24 cellular contexts compared by ENCODE assay signal in genomic region chr12:61367281-61367785, GRCh38.
A peak's percentile ranks its signal among the peaks of the same experiment; 100 is the strongest.
DNase-seq lines count a peak whose midpoint lies in the region; ATAC-seq, FAIRE-seq and TF ChIP-seq lines count a peak whose summit lies in the region.
"Had no signal": no experiment of that assay in that cellular context is flagged by ENCODE, and none has a peak within 500 bp of the region (broad histone marks: within the 10 kb centered on the region; RNA-seq: fewer than 3 reads in every experiment).

No MANE protein-coding gene starts in this region.

- no peak for DNase-seq in HepG2 (ENCODE audit: low spot score)
- DNase-seq in OCI-LY7 (ENCODE audit: low spot score) = peak; percentile 7
- DNase-seq in epithelial cell of proximal tubule (ENCODE audit: low read depth) = no peak
- no peak for DNase-seq in brain microvascular endothelial cell
- no peak for DNase-seq in iPS-NIHi11 (ENCODE audit: low spot score)
- no peak for DNase-seq in activated naive CD8-positive, alpha-beta T cell treated with anti-CD3 and anti-CD28 coated beads, Interleukin-2, amount 50 U/mL, for 24 hours
- DNase-seq: activated B cell treated with CpG ODN at 0.5 μM for 24 hours, EL, heart left ventricle, left colon, MV-4-11, naive B cell, NCI-H1694 treated with DMSO at 0.1 percent for 48 hours, NCI-H526 treated with DMSO at 0.1 percent for 48 hours, occipital lobe, Right ventricle myocardium superior had no signal

- H3K9me3 Mint-ChIP-seq in activated naive CD8-positive, alpha-beta T cell treated with anti-CD3 and anti-CD28 coated beads, Interleukin-2, amount 50 U/mL, for 24 hours = peaks cover 6% of the 10 kb centered on the region
- H3K9me3 Mint-ChIP-seq: naive B cell, type B pancreatic cell had no signal

- H3K4me3 Mint-ChIP-seq in activated naive CD8-positive, alpha-beta T cell treated with anti-CD3 and anti-CD28 coated beads, Interleukin-2, amount 50 U/mL, for 24 hours = no peak overlapping the region
- H3K4me3 Mint-ChIP-seq: activated B cell treated with CpG ODN at 0.5 μM for 24 hours, naive B cell, type B pancreatic cell had no signal

- intact Hi-C loops in HepG2 (cut with micrococcal nuclease; ENCODE audit: unreplicated experiment) (no loop called here), OCI-LY7 (cut with micrococcal nuclease; ENCODE audit: unreplicated experiment) (no loop called here)

- H3K9me2 ChIP-seq in OCI-LY7 (ENCODE audit: insufficient read depth, low read length) = no peaks in the 10 kb centered on the region

- WGBS in liver = 80% methylated on average over 1 of the region's 1 CpG
- WGBS in HepG2 (ENCODE audit: low lambda C conversion rate) = 0% methylated on average over 1 of the region's 1 CpG

- H3K27ac Mint-ChIP-seq in activated naive CD8-positive, alpha-beta T cell treated with anti-CD3 and anti-CD28 coated beads, Interleukin-2, amount 50 U/mL, for 24 hours = no peak overlapping the region
- H3K27ac Mint-ChIP-seq: activated B cell treated with CpG ODN at 0.5 μM for 24 hours; activated naive CD4-positive, alpha-beta T cell treated with anti-CD3 and anti-CD28 coated beads, Interleukin-2, amount 50 U/mL, for 72 hours; naive B cell; type B pancreatic cell had no signal

- TF ChIP-seq CTCF in liver (IDR thresholded peaks at IDR 0.05; ENCODE audit: low read depth, low read length, missing input control) = peak; percentile 3
- TF ChIP-seq CTCF in HepG2 (CRISPR knock-in tag; IDR thresholded peaks at IDR 0.05) = no peak
- TF ChIP-seq CTCF in OCI-LY7 (conservative IDR thresholded peaks at IDR 0.05; ENCODE audit: low read length) = peak; percentile 50
- TF ChIP-seq CTCF in epithelial cell of proximal tubule (conservative IDR thresholded peaks at IDR 0.05; ENCODE audit: low read depth, low read length) = peak; percentile 6
- TF ChIP-seq CTCF in brain microvascular endothelial cell (IDR thresholded peaks at IDR 0.05; ENCODE audit: low read depth, low read length, missing control alignments) = no peak

- H3K27ac ChIP-seq in liver (ENCODE audit: low read depth in 1 of 2, low read length in 2 of 2) (no peak overlapping the region), HepG2 (ENCODE audit: extremely low read length, insufficient read depth, low read length) (no peak overlapping the region), OCI-LY7 (ENCODE audit: low read depth, low read length, poor library complexity, severe bottlenecking) (no peak overlapping the region), brain microvascular endothelial cell (no peak overlapping the region)
- H3K27ac ChIP-seq: ascending aorta, BLaER1, heart left ventricle had no signal

- H2AFZ ChIP-seq in HepG2 (ENCODE audit: low read length) = no peak overlapping the region
- no peak overlapping the region for H2AFZ ChIP-seq in OCI-LY7 (ENCODE audit: low read length)

- BruUV-seq in HepG2 (replicated peaks; lab: Mats Ljungman, UMichigan) (no TSS peak), OCI-LY7 (replicated peaks; lab: Mats Ljungman, UMichigan) (no TSS peak)

- H3K27me3 Mint-ChIP-seq in activated naive CD8-positive, alpha-beta T cell treated with anti-CD3 and anti-CD28 coated beads, Interleukin-2, amount 50 U/mL, for 24 hours = no peaks in the 10 kb centered on the region
- H3K27me3 Mint-ChIP-seq: activated B cell treated with CpG ODN at 0.5 μM for 24 hours, naive B cell, type B pancreatic cell had no signal

- H3K4me3 ChIP-seq in liver (ENCODE audit: low read depth in 1 of 3, low read length in 3 of 3) (no peak overlapping the region), HepG2 (replicated peaks in 1 of 3; ENCODE audit: insufficient read depth in 1 of 3, low read depth in 2 of 3, low read length in 3 of 3) (no peak overlapping the region), OCI-LY7 (ENCODE audit: low read depth, low read length, poor library complexity, severe bottlenecking) (no peak overlapping the region), epithelial cell of proximal tubule (ENCODE audit: low read depth, low read length) (no peak overlapping the region), brain microvascular endothelial cell (ENCODE audit: low read depth, low read length) (no peak overlapping the region)
- H3K4me3 ChIP-seq: ascending aorta, BLaER1, heart left ventricle had no signal

- no peaks in the 10 kb centered on the region for H3K4me1 Mint-ChIP-seq in activated naive CD8-positive, alpha-beta T cell treated with anti-CD3 and anti-CD28 coated beads, Interleukin-2, amount 50 U/mL, for 24 hours
- H3K4me1 Mint-ChIP-seq: activated B cell treated with CpG ODN at 0.5 μM for 24 hours, naive B cell had no signal

- ATAC-seq in HepG2 (no peak), HG02759 (IDR thresholded peaks at IDR 0.05; ENCODE audit: unreplicated experiment) (no peak)
- ATAC-seq in activated naive CD8-positive, alpha-beta T cell treated with anti-CD3 and anti-CD28 coated beads, Interleukin-2, amount 50 U/mL, for 24 hours = no peak
- ATAC-seq: activated naive CD4-positive, alpha-beta T cell treated with anti-CD3 and anti-CD28 coated beads, Interleukin-2, amount 50 U/mL, for 72 hours; heart left ventricle; left colon had no signal

- H3K36me3 Mint-ChIP-seq in activated naive CD8-positive, alpha-beta T cell treated with anti-CD3 and anti-CD28 coated beads, Interleukin-2, amount 50 U/mL, for 24 hours (ENCODE audit: low read depth) = no peaks in the 10 kb centered on the region
- H3K36me3 Mint-ChIP-seq: activated naive CD4-positive, alpha-beta T cell treated with anti-CD3 and anti-CD28 coated beads, Interleukin-2, amount 50 U/mL, for 72 hours; naive B cell; type B pancreatic cell had no signal

- H3K79me2 ChIP-seq in HepG2 (ENCODE audit: insufficient read depth, low read length) = no peaks in the 10 kb centered on the region
- no peaks in the 10 kb centered on the region for H3K79me2 ChIP-seq in OCI-LY7 (ENCODE audit: insufficient read depth, low read depth, low read length)

- TF ChIP-seq RAD21 in liver (IDR thresholded peaks at IDR 0.05) (no peak), HepG2 (CRISPR knock-in tag; IDR thresholded peaks at IDR 0.05) (no peak)

- H4K20me1 ChIP-seq in HepG2 (ENCODE audit: insufficient read depth, low read length) (no peaks in the 10 kb centered on the region), OCI-LY7 (ENCODE audit: insufficient read depth, low read length) (no peaks in the 10 kb centered on the region)
- H4K20me1 ChIP-seq: BLaER1 had no signal

- no peak for TF ChIP-seq POLR2A in HepG2 (IDR thresholded peaks at IDR 0.05; ENCODE audit: insufficient read depth in 1 of 2, low read depth in 2 of 2, low read length in 2 of 2)

- H3K4me2 ChIP-seq in HepG2 (ENCODE audit: low read depth, low read length) (no peak overlapping the region), OCI-LY7 (ENCODE audit: low read length) (no peak overlapping the region)
- H3K4me2 ChIP-seq: BLaER1 had no signal

- H3K36me3 ChIP-seq in liver (ENCODE audit: control insufficient read depth in 4 of 4, insufficient read depth in 3 of 4, low read depth in 1 of 4, low read length in 3 of 4) = no peaks in the 10 kb centered on the region
- no peaks in the 10 kb centered on the region for H3K36me3 ChIP-seq in HepG2 (replicated peaks in 1 of 2; ENCODE audit: control insufficient read depth in 1 of 2, insufficient read depth in 2 of 2, low read length in 2 of 2)
- H3K36me3 ChIP-seq in OCI-LY7 (ENCODE audit: insufficient read depth, low read length) = no peaks in the 10 kb centered on the region
- no peaks in the 10 kb centered on the region for H3K36me3 ChIP-seq in brain microvascular endothelial cell (replicated peaks)
- H3K36me3 ChIP-seq: ascending aorta, BLaER1, heart left ventricle had no signal

- H3K4me1 ChIP-seq in liver (ENCODE audit: control insufficient read depth in 4 of 4, insufficient read depth in 4 of 4, low read length in 3 of 4) = peaks cover 0 to 3% (median 1%) of the 10 kb centered on the region in 4 donors
- no peaks in the 10 kb centered on the region for H3K4me1 ChIP-seq in HepG2 (ENCODE audit: insufficient read depth, low read length)
- no peaks in the 10 kb centered on the region for H3K4me1 ChIP-seq in OCI-LY7 (ENCODE audit: insufficient read depth, low read length, poor library complexity, severe bottlenecking)
- H3K4me1 ChIP-seq: ascending aorta, heart left ventricle had no signal

- H3K9me3 ChIP-seq in liver (ENCODE audit: control insufficient read depth in 4 of 4, low read length in 3 of 4) (no peaks in the 10 kb centered on the region), HepG2 (ENCODE audit: low read length) (no peaks in the 10 kb centered on the region), OCI-LY7 (ENCODE audit: low read length) (no peaks in the 10 kb centered on the region)
- H3K9me3 ChIP-seq: ascending aorta, BLaER1, heart left ventricle had no signal

- CTCF ChIA-PET in HepG2 (lab: Yijun Ruan, JAX; ENCODE audit: low intra/inter-chr PET ratio, low total read pairs) (no interaction called here), OCI-LY7 (lab: Charles Lee; ENCODE audit: unreplicated experiment) (no interaction called here)

- H3K9ac ChIP-seq in liver (ENCODE audit: low read depth in 1 of 2, low read length in 2 of 2) (no peak overlapping the region), HepG2 (ENCODE audit: insufficient read depth, low read depth, low read length) (no peak overlapping the region)
- H3K9ac ChIP-seq: BLaER1 had no signal

- in situ Hi-C loops in HepG2 (cut with HindIII; ENCODE audit: extremely low pct_ligation_motif_present, low pct_unique_long_range_greater_than_20kb) (no loop called here), brain microvascular endothelial cell (cut with HindIII; ENCODE audit: low pct_ligation_motif_present, low sequenced_read_pairs) (no loop called here)

- POLR2A ChIA-PET in HepG2 (lab: Yijun Ruan, JAX) = no interaction called here
- POLR2A ChIA-PET in OCI-LY7 (lab: Charles Lee) = interaction anchor here (0.7 to 2.0 kb wide), 4 partner anchors 10 to 950 kb away, joined by 3 to 7 read pairs (median 4); no protein-coding TSS in a partner anchor

- FAIRE-seq in HepG2 (lab: Jason Lieb, UNC) = no peak
- FAIRE-seq: endothelial cell of umbilical vein, GM12892 had no signal

- TF ChIP-seq EP300 in HepG2 (IDR thresholded peaks at IDR 0.05; ENCODE audit: low read depth in 2 of 2, low read length in 2 of 2) (no peak), HepG2 (CRISPR knock-in tag; IDR thresholded peaks at IDR 0.05; ENCODE audit: borderline replicate concordance) (no peak)

- H3K27me3 ChIP-seq in liver (ENCODE audit: control insufficient read depth in 4 of 4, insufficient read depth in 4 of 4, low read length in 3 of 4) = no peaks in the 10 kb centered on the region
- H3K27me3 ChIP-seq in HepG2 (ENCODE audit: control insufficient read depth in 1 of 2, insufficient read depth in 2 of 2, low read length in 2 of 2) = no peaks in the 10 kb centered on the region
- no peaks in the 10 kb centered on the region for H3K27me3 ChIP-seq in brain microvascular endothelial cell (replicated peaks)
- H3K27me3 ChIP-seq: ascending aorta, BLaER1, heart left ventricle had no signal

TF ChIP-seq in liver, 16 proteins besides CTCF, POLR2A, EP300 and RAD21 (continues in another document):
- TF ChIP-seq YY1 (IDR thresholded peaks at IDR 0.05) = no peak

TF ChIP-seq in HepG2, 621 proteins besides CTCF, POLR2A, EP300 and RAD21 (continues in another document):
- TF ChIP-seq SNAPC2 (CRISPR knock-in tag; IDR thresholded peaks at IDR 0.05) (no peak), ZMAT5 (CRISPR knock-in tag; IDR thresholded peaks at IDR 0.05; ENCODE audit: borderline replicate concordance, low read depth) (no peak), ATM (IDR thresholded peaks at IDR 0.05; ENCODE audit: borderline replicate concordance) (no peak)

Comparison
In these comparisons a context has a peak if more than half of its experiments do, and no peak if none do; other contexts are left out.
1. CTCF ChIP-seq: peak in liver (single experiment), OCI-LY7 (single experiment) and epithelial cell of proximal tubule (single experiment); none in HepG2 (single experiment) and brain microvascular endothelial cell (single experiment).